8 cellular contexts compared by ENCODE assay signal in genomic region chr12:112381898-112382796, GRCh38. TPM values are rescaled to one million over a fixed set of nuclear protein-coding genes. Genes with fewer than 3 reads are reported as not detected.
DNase-seq lines count a peak whose midpoint lies in the region; ATAC-seq and TF ChIP-seq lines count a peak whose summit lies in the region.

TSS of gene HECTD4 (minus strand) at chr12:112382431. CDS start at chr12:112382128, 303 bp downstream.

- H3K27me3 ChIP-seq in DND-41 (ENCODE audit: insufficient read depth, low read length, poor library complexity) (no peaks in the 10 kb centered on the region), GM23248 (replicated peaks; ENCODE audit: insufficient read depth) (no peaks in the 10 kb centered on the region)

- H3K27ac ChIP-seq in DND-41 (ENCODE audit: low read length) (peak within 1 kb of the TSS; percentile 76), GM23248 (peak within 1 kb of the TSS; percentile 26)

- H3K36me3 Mint-ChIP-seq in naive thymus-derived CD8-positive, alpha-beta T cell, result no peaks in the 10 kb centered on the region
- H3K36me3 Mint-ChIP-seq in stimulated activated naive B cell treated with anti-CD40 and anti-IgM and Interleukin-4, amounts not matched to agents 10 μg/mL and 1 μg/mL and 100 μg/mL, for 72 hours, result peaks cover 0 to 5% of the 10 kb centered on the region in 2 donors

- H3K4me3 Mint-ChIP-seq in naive thymus-derived CD8-positive, alpha-beta T cell, result peak within 1 kb of the TSS; percentile 90 to 99 (median 96)
- H3K4me3 Mint-ChIP-seq in stimulated activated naive B cell treated with anti-CD40 and anti-IgM and Interleukin-4, amounts not matched to agents 10 μg/mL and 1 μg/mL and 100 μg/mL, for 72 hours, result peak within 1 kb of the TSS; percentile 86 to 98

- H2AFZ ChIP-seq in DND-41 (ENCODE audit: low read depth, low read length), result peak within 1 kb of the TSS; percentile 99
- peak within 1 kb of the TSS; percentile 100 for H2AFZ ChIP-seq in GM23248

- no peaks in the 10 kb centered on the region; the same call in 1 of the 2 replicates for H3K36me3 ChIP-seq in DND-41 (ENCODE audit: insufficient read depth, low read length)
- H3K36me3 ChIP-seq in GM23248 (ENCODE audit: low read depth), result no peaks in the 10 kb centered on the region

- H3K9me3 ChIP-seq in DND-41 (ENCODE audit: insufficient read depth, low read length, severe bottlenecking) (no peaks in the 10 kb centered on the region), GM23248 (ENCODE audit: low read depth) (no peaks in the 10 kb centered on the region)

- H3K4me1 Mint-ChIP-seq in naive thymus-derived CD8-positive, alpha-beta T cell, result peaks cover 12 to 32% (median 19%) of the 10 kb centered on the region in 4 donors
- peaks cover 20 to 22% of the 10 kb centered on the region in 2 donors for H3K4me1 Mint-ChIP-seq in stimulated activated naive B cell treated with anti-CD40 and anti-IgM and Interleukin-4, amounts not matched to agents 10 μg/mL and 1 μg/mL and 100 μg/mL, for 72 hours

- H4K20me1 ChIP-seq in DND-41 (ENCODE audit: insufficient read depth, low read length), result peaks cover 11% of the 10 kb centered on the region
- H4K20me1 ChIP-seq in GM23248 (ENCODE audit: insufficient read depth), result no peaks in the 10 kb centered on the region

- H3K9me2 ChIP-seq in GM23248 (ENCODE audit: insufficient read depth), result no peaks in the 10 kb centered on the region

- in situ Hi-C loops in GM23248 (cut with MboI), result loop anchor here (10.0 to 25.0 kb wide), 2 partner anchors 167 to 445 kb away; no protein-coding TSS in a partner anchor

- H3K4me3 ChIP-seq in DND-41 (ENCODE audit: low read depth in 1 of 2, low read length in 2 of 2) (peak within 1 kb of the TSS; percentile 64 to 88), GM23248 (peak within 1 kb of the TSS; percentile 89), fibroblast of mammary gland (ENCODE audit: control insufficient read depth, low read depth, low read length) (peak within 1 kb of the TSS; percentile 75)

- POLR2A ChIA-PET in naive thymus-derived CD8-positive, alpha-beta T cell (lab: Charles Lee), result interaction anchor here (1.5 kb wide), 1 partner anchor 11 kb away, joined by 5 read pairs; no protein-coding TSS in a partner anchor

- H3K79me2 ChIP-seq in DND-41 (ENCODE audit: insufficient read depth, low read length) (peaks cover 46% of the 10 kb centered on the region), GM23248 (ENCODE audit: insufficient read depth) (peaks cover 47% of the 10 kb centered on the region)

- DNase-seq in DND-41 (peak; percentile 92), GM23248 (peak; percentile 98), Kasumi-1 (lab: John Stamatoyannopoulos, UW) (peak; percentile 70 to 71), RPMI8226 (peak; percentile 97), fibroblast of mammary gland (ENCODE audit: low read depth) (peak; percentile 70)
- peak; percentile 88 to 89 for DNase-seq in activated T-helper 1 cell treated with anti-CD3 and anti-CD28 coated beads, Interleukin-2, amount 50 U/mL, for 16 hours (ENCODE audit: low read depth in 1 of 2, low spot score in 1 of 2)
- peak; percentile 82 to 95 (median 90) for DNase-seq in naive thymus-derived CD8-positive, alpha-beta T cell
- peak; percentile 85 for DNase-seq in stimulated activated naive B cell treated with anti-CD40 and anti-IgM and Interleukin-4, amounts not matched to agents 10 μg/mL and 1 μg/mL and 100 μg/mL, for 72 hours

- WGBS in GM23248 (ENCODE audit: low coverage in 1 of 2, low lambda C conversion rate in 2 of 2, missing lambda C conversion rate in 2 of 2), 2 experiments, result 0 to 1% methylated on average over 58 to 61 of the region's 104 CpGs

- H3K4me2 ChIP-seq in DND-41 (ENCODE audit: insufficient read depth, low read length), result peak within 1 kb of the TSS; percentile 89
- peak within 1 kb of the TSS; percentile 90 for H3K4me2 ChIP-seq in GM23248 (ENCODE audit: unreplicated experiment)

- no peaks in the 10 kb centered on the region for H3K9me3 Mint-ChIP-seq in naive thymus-derived CD8-positive, alpha-beta T cell
- no peaks in the 10 kb centered on the region for H3K9me3 Mint-ChIP-seq in stimulated activated naive B cell treated with anti-CD40 and anti-IgM and Interleukin-4, amounts not matched to agents 10 μg/mL and 1 μg/mL and 100 μg/mL, for 72 hours

- peak within 1 kb of the TSS; percentile 88 to 97 (median 92) for H3K27ac Mint-ChIP-seq in naive thymus-derived CD8-positive, alpha-beta T cell
- peak within 1 kb of the TSS; percentile 97 for H3K27ac Mint-ChIP-seq in stimulated activated naive B cell treated with anti-CD40 and anti-IgM and Interleukin-4, amounts not matched to agents 10 μg/mL and 1 μg/mL and 100 μg/mL, for 72 hours

- peak; percentile 94 for ATAC-seq in DND-41 (ENCODE audit: insufficient read depth, low read depth)
- peak; percentile 95 to 97 for ATAC-seq in naive thymus-derived CD8-positive, alpha-beta T cell
- peak; percentile 93 to 94 for ATAC-seq in stimulated activated naive B cell treated with anti-CD40 and anti-IgM and Interleukin-4, amounts not matched to agents 10 μg/mL and 1 μg/mL and 100 μg/mL, for 72 hours (replicated peaks)

- H3F3A ChIP-seq in GM23248 (ENCODE audit: insufficient read depth), result peaks cover 2% of the 10 kb centered on the region; the same call in 1 of the 2 replicates

- H3K27me3 Mint-ChIP-seq in naive thymus-derived CD8-positive, alpha-beta T cell, result no peaks in the 10 kb centered on the region
- H3K27me3 Mint-ChIP-seq in stimulated activated naive B cell treated with anti-CD40 and anti-IgM and Interleukin-4, amounts not matched to agents 10 μg/mL and 1 μg/mL and 100 μg/mL, for 72 hours, result no peaks in the 10 kb centered on the region

- peaks cover 23% of the 10 kb centered on the region for H3K4me1 ChIP-seq in DND-41 (ENCODE audit: insufficient read depth, low read length)
- peaks cover 14% of the 10 kb centered on the region; the same call in 1 of the 2 replicates for H3K4me1 ChIP-seq in GM23248 (ENCODE audit: insufficient read depth)

- peak; percentile 4 for TF ChIP-seq CTCF in DND-41 (IDR thresholded peaks at IDR 0.05; ENCODE audit: borderline replicate concordance, extremely low read depth, low read length, poor library complexity, severe bottlenecking)
- TF ChIP-seq CTCF in fibroblast of mammary gland (conservative IDR thresholded peaks at IDR 0.05; ENCODE audit: control insufficient read depth, insufficient read depth, low read depth, low read length), result no peak

- peak within 1 kb of the TSS; percentile 76 for H3K9ac ChIP-seq in DND-41 (ENCODE audit: low read depth, low read length)
- H3K9ac ChIP-seq in GM23248, result peak within 1 kb of the TSS; percentile 80

RNA-seq across cellular contexts. Expression of gene HECTD4, which starts in this region (rescaled TPM):
- 7.5 and 13.9 TPM in 2 replicates for total RNA-seq in GM23248 (2014; rRNA removed; shearing (Covaris generic))
- 7.6 and 8.9 TPM in 2 replicates for polyA plus RNA-seq in GM23248 (2016; fragmentation: Nextera tagmentation; extraction: Ambion mirVana)
- 10 to 100 TPM; 47.6 to 60.1 TPM for total RNA-seq in naive thymus-derived CD8-positive, alpha-beta T cell
- polyA plus RNA-seq in naive thymus-derived CD8-positive, alpha-beta T cell, result 1 to 10 TPM; 1.8 to 4.5 (median 2.5) TPM

Comparison
In these comparisons a context has a peak if more than half of its experiments do, and no peak if none do; other contexts are left out.
1. Peak in every context shown above with its lines: DNase-seq, ATAC-seq, H3K4me3 ChIP-seq and H3K27ac ChIP-seq.